Comparison of ENCODE assay signal across 17 cellular contexts in the genomic region with DNA sequence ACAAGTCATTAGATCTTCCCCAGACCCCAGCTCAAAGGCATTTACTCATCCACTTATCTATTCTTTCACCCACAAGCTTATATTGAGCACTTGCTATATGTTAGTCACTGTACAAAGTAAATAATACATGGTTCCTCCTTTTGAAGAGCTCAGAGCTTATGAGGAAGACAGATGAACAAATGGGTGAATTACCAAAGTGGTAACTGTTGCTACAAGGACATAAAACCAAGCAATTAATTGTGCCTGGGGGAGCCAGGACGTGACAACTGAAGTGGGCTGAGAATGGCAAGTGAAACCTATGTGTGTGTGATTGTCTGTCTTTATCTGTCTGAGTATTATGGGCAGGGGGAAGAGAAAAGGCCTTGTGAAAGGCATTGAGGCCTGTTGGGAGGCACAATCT. TPM values are rescaled to one million over a fixed set of nuclear protein-coding genes. Genes with fewer than 3 reads are reported as not detected.
DNase-seq lines count a peak whose midpoint lies in the region; ATAC-seq, FAIRE-seq and TF ChIP-seq lines count a peak whose summit lies in the region.
"Had no signal": no experiment of that assay in that cellular context is flagged by ENCODE, and none has a peak within 500 bp of the region (broad histone marks: within the 10 kb centered on the region; RNA-seq: fewer than 3 reads in every experiment).

No MANE protein-coding gene starts in this region.

- H3K27me3 ChIP-seq in lower lobe of right lung (ENCODE audit: low read depth) = no peaks in the 10 kb centered on the region
- H3K27me3 ChIP-seq: esophagus muscularis mucosa had no signal

- intact Hi-C loops in lower lobe of right lung (cut with DNase I) = no loop called here

- DNase-seq in DMS53 (lab: John Stamatoyannopoulos, UW) (peak; percentile 51), KBM-7 (peak; percentile 52), SIG-M5 (lab: John Stamatoyannopoulos, UW) (peak; percentile 62), lower lobe of right lung (no peak), NCI-H1105 (lab: John Stamatoyannopoulos, UW) (no peak), RCC 7860 (ENCODE audit: low spot score) (no peak)
- DNase-seq: activated CD4-positive, alpha-beta T cell treated with anti-CD3 and anti-CD28 coated beads, Interleukin-2, amount 50 U/mL, for 4 hours; activated naive CD4-positive, alpha-beta T cell; central memory CD4-positive, alpha-beta T cell; left ventricle myocardium inferior; NCI-H187 treated with DMSO at 0.1 percent for 48 hours; NCI-H526; stimulated activated CD4-positive, alpha-beta T cell treated with anti-CD3 and anti-CD28 coated beads, Interleukin-2, amount 100 ng/mL, for 24 hours had no signal

- no peak for FAIRE-seq in RCC 7860 (lab: Jason Lieb, UNC)

- ATAC-seq in lower lobe of right lung (peak; percentile 35 to 37), GM18870 (IDR thresholded peaks at IDR 0.05; ENCODE audit: unreplicated experiment) (no peak)
- ATAC-seq: Panc1, SK-N-SH treated with all-trans-retinoic acid at 6 μM for 48 hours had no signal

- in situ Hi-C loops in KBM-7 (cut with MboI; ENCODE audit: low pct_unique_long_range_greater_than_20kb, low sequenced_read_pairs) = no loop called here

- TF ChIP-seq CTCF in lower lobe of right lung (IDR thresholded peaks at IDR 0.05) = no peak

- no peaks in the 10 kb centered on the region for H3K9me3 ChIP-seq in lower lobe of right lung
- H3K9me3 ChIP-seq: esophagus muscularis mucosa, left ventricle myocardium inferior had no signal

- no peaks in the 10 kb centered on the region for H3K4me1 ChIP-seq in lower lobe of right lung
- H3K4me1 ChIP-seq: esophagus muscularis mucosa, left ventricle myocardium inferior had no signal

- no peak overlapping the region for H3K27ac ChIP-seq in lower lobe of right lung
- H3K27ac ChIP-seq: esophagus muscularis mucosa, left ventricle myocardium inferior had no signal

- no peak overlapping the region for H3K4me3 ChIP-seq in lower lobe of right lung
- H3K4me3 ChIP-seq: esophagus muscularis mucosa, left ventricle myocardium inferior had no signal

- H3K36me3 ChIP-seq in lower lobe of right lung = no peaks in the 10 kb centered on the region
- H3K36me3 ChIP-seq: esophagus muscularis mucosa, left ventricle myocardium inferior had no signal

RNA-seq across cellular contexts. Expression of gene AKIRIN2, which starts 45.6 kb away (rescaled TPM):
- 67.6 TPM for total RNA-seq in lower lobe of right lung

Comparison
In these comparisons a context has a peak if more than half of its experiments do, and no peak if none do; other contexts are left out.
1. DNase-seq: peak in DMS53 (single experiment), KBM-7 (single experiment) and SIG-M5 (single experiment); none in lower lobe of right lung (single experiment), NCI-H1105 (single experiment) and RCC 7860 (single experiment).